21 cellular contexts compared by ENCODE assay signal in genomic region chr6:110363748-110364147, GRCh38. TPM values are rescaled to one million over a fixed set of nuclear protein-coding genes. Genes with fewer than 3 reads are reported as not detected.
DNase-seq lines count a peak whose midpoint lies in the region; ATAC-seq and TF ChIP-seq lines count a peak whose summit lies in the region.
"Had no signal": no experiment of that assay in that cellular context is flagged by ENCODE, and none has a peak within 500 bp of the region (broad histone marks: within the 10 kb centered on the region; RNA-seq: fewer than 3 reads in every experiment).

No MANE protein-coding gene starts in this region.

- TF ChIP-seq CTCF in heart left ventricle (IDR thresholded peaks at IDR 0.05) (no peak), right atrium auricular region (IDR thresholded peaks at IDR 0.05) (no peak), stomach (IDR thresholded peaks at IDR 0.05) (no peak), upper lobe of right lung (IDR thresholded peaks at IDR 0.05) (no peak)

- peaks cover 0 to 30% (median 0%) of the 10 kb centered on the region in 9 donors for H3K27me3 ChIP-seq in heart left ventricle
- H3K27me3 ChIP-seq in right atrium auricular region = no peaks in the 10 kb centered on the region
- H3K27me3 ChIP-seq in right cardiac atrium (ENCODE audit: control insufficient read depth, insufficient read depth) = no peaks in the 10 kb centered on the region
- H3K27me3 ChIP-seq in stomach = peaks cover 0 to 10% (median 1%) of the 10 kb centered on the region in 3 donors
- H3K27me3 ChIP-seq in upper lobe of right lung = no peaks in the 10 kb centered on the region

- DNase-seq in heart left ventricle (peak in 2 of 5 donors; percentile 39 to 41), right atrium auricular region (ENCODE audit: low spot score) (no peak), right cardiac atrium (no peak), stomach (no peak), HT-29 (ENCODE audit: low spot score) (no peak), NCI-H1092 (lab: John Stamatoyannopoulos, UW) (no peak), upper lobe of right lung (no peak)
- DNase-seq: DMS153, MG63, NCI-H1105, NCI-H1694 treated with DMSO at 0.1 percent for 48 hours, NCI-H2171, NCI-H774, PC-9, SK-N-SH had no signal

- H3K4me3 ChIP-seq in heart left ventricle = no peak overlapping the region
- H3K4me3 ChIP-seq in right atrium auricular region = no peak overlapping the region
- H3K4me3 ChIP-seq in right cardiac atrium (ENCODE audit: low read length) = no peak overlapping the region
- H3K4me3 ChIP-seq in stomach = no peak overlapping the region
- no peak overlapping the region for H3K4me3 ChIP-seq in upper lobe of right lung
- H3K4me3 ChIP-seq: MG63, PC-9 had no signal

- no peak for TF ChIP-seq POLR2A in heart left ventricle (IDR thresholded peaks at IDR 0.05)
- no peak for TF ChIP-seq POLR2A in stomach (IDR thresholded peaks at IDR 0.05)

- intact Hi-C loops in heart left ventricle (cut with DNase I) (no loop called here), right cardiac atrium (cut with DNase I) (no loop called here), stomach (cut with DNase I; ENCODE audit: low total_unique reads) (no loop called here), upper lobe of right lung (cut with DNase I) (no loop called here)

- 42 to 63% (median 56%) methylated on average over 3 of the region's 3 CpGs for WGBS in heart left ventricle, 4 donors
- 55% methylated on average over 3 of the region's 3 CpGs for WGBS in right cardiac atrium
- WGBS in stomach, 5 donors = 36 to 90% (median 87%) methylated on average over 3 of the region's 3 CpGs

- H3K4me1 ChIP-seq in heart left ventricle = peaks cover 0 to 6% (median 0%) of the 10 kb centered on the region in 12 donors
- H3K4me1 ChIP-seq in right atrium auricular region = no peaks in the 10 kb centered on the region
- no peaks in the 10 kb centered on the region for H3K4me1 ChIP-seq in right cardiac atrium (ENCODE audit: control insufficient read depth, insufficient read depth, low read length)
- peaks cover 0 to 25% (median 6%) of the 10 kb centered on the region in 4 donors for H3K4me1 ChIP-seq in stomach
- H3K4me1 ChIP-seq in upper lobe of right lung = no peaks in the 10 kb centered on the region

- no peaks in the 10 kb centered on the region for H3K9me3 ChIP-seq in heart left ventricle
- no peaks in the 10 kb centered on the region for H3K9me3 ChIP-seq in right atrium auricular region
- H3K9me3 ChIP-seq in right cardiac atrium (ENCODE audit: control insufficient read depth, low read length) = no peaks in the 10 kb centered on the region
- H3K9me3 ChIP-seq in stomach = no peaks in the 10 kb centered on the region
- no peaks in the 10 kb centered on the region for H3K9me3 ChIP-seq in upper lobe of right lung
- H3K9me3 ChIP-seq: MG63, SK-N-SH had no signal

- TF ChIP-seq EP300 in stomach (IDR thresholded peaks at IDR 0.05) = no peak

- H3K27ac ChIP-seq in heart left ventricle (peak overlapping the region in 2 of 12 donors; percentile 49 to 77), right atrium auricular region (peak overlapping the region in 1 of 2 donors; percentile 11), right cardiac atrium (ENCODE audit: low read length) (no peak overlapping the region), stomach (peak overlapping the region in 3 of 5 donors; percentile 37 to 75 (median 40)), upper lobe of right lung (no peak overlapping the region)
- H3K27ac ChIP-seq: C4-2B, KMS-11, PC-9 had no signal

- ATAC-seq in heart left ventricle = peak; percentile 81 to 91 (median 87)
- peak; percentile 80 for ATAC-seq in right cardiac atrium
- no peak for ATAC-seq in HG03342 (IDR thresholded peaks at IDR 0.05; ENCODE audit: unreplicated experiment)
- ATAC-seq in upper lobe of right lung = no peak
- ATAC-seq: HepG2 had no signal

- H3K36me3 ChIP-seq in heart left ventricle (no peaks in the 10 kb centered on the region), right atrium auricular region (no peaks in the 10 kb centered on the region), stomach (no peaks in the 10 kb centered on the region), upper lobe of right lung (no peaks in the 10 kb centered on the region)
- H3K36me3 ChIP-seq: MG63 had no signal

RNA-seq across cellular contexts. Expression of gene METTL24, which starts 5.6 kb away (rescaled TPM):
- total RNA-seq in heart left ventricle (1 to 10 TPM in 6 of 9 donors, under 1 TPM in 2, not detected in 1; 0.60 to 2.8 (median 1.8) TPM), right atrium auricular region (1 to 10 TPM; 1.2 to 1.5 TPM), right cardiac atrium (1 to 10 TPM; 3.5 to 4.2 (median 3.8) TPM), stomach (10 to 100 TPM in 2 of 5 donors, 1 to 10 TPM in 2, not detected in 1; 2.8 to 25.8 (median 9.5) TPM), upper lobe of right lung (3.7 TPM)
- polyA plus RNA-seq in heart left ventricle (not detected), right cardiac atrium (0.77 TPM), stomach (1 to 10 TPM in 1 of 3 donors, under 1 TPM in 2; 0.55 to 1.7 (median 0.87) TPM)
- total RNA-seq in HT-29 (2014; rRNA removed; shearing (Covaris generic)) = not detected in 2 replicates
- total RNA-seq: A172, HepG2, NCI-H460, PC-9 had no signal
- polyA plus RNA-seq: HepG2, SK-N-SH had no signal

RNA-seq across cellular contexts. Expression of gene DDO, which starts 51.6 kb away (rescaled TPM):
- total RNA-seq in heart left ventricle (10 to 100 TPM; 11.2 to 32.3 (median 20.7) TPM), right atrium auricular region (10 to 100 TPM in 1 of 2 donors, 1 to 10 TPM in 1; 4.4 to 13.7 TPM), right cardiac atrium (10 to 100 TPM in 3 of 4 donors, 1 to 10 TPM in 1; 9.2 to 19.7 (median 18.5) TPM), stomach (1 to 10 TPM in 2 of 5 donors, not detected in 3; 1.8 to 4.1 TPM), upper lobe of right lung (7.1 TPM)
- polyA plus RNA-seq in heart left ventricle (10 to 100 TPM; 10.9 to 11.1 TPM), right cardiac atrium (10.7 TPM), stomach (1 to 10 TPM in 1 of 3 donors, under 1 TPM in 2; 0.40 to 1.2 (median 0.44) TPM)
- total RNA-seq in HT-29 (2014; rRNA removed; shearing (Covaris generic)) = not detected in 2 replicates

Comparison
In these comparisons a context has a peak if more than half of its experiments do, and no peak if none do; other contexts are left out.
1. ATAC-seq: peak in heart left ventricle (4 of 4) and right cardiac atrium (2 of 2); none in HG03342 (single experiment) and upper lobe of right lung (single experiment).
2. H3K27ac ChIP-seq: peak in stomach (3 of 5); none in right cardiac atrium (single experiment) and upper lobe of right lung (single experiment).